Comparison of ENCODE assay signal across 8 cellular contexts in genomic region chr15:78076231-78077052, GRCh38. TPM values are rescaled to one million over a fixed set of nuclear protein-coding genes. Genes with fewer than 3 reads are reported as not detected.
DNase-seq lines count a peak whose midpoint lies in the region; ATAC-seq, FAIRE-seq and TF ChIP-seq lines count a peak whose summit lies in the region.

No MANE protein-coding gene starts in this region.

- H3K4me3 ChIP-seq in GM06990 (replicated peaks; ENCODE audit: low read depth, low read length) = peak overlapping the region; percentile 93
- peak overlapping the region; percentile 92 for H3K4me3 ChIP-seq in choroid plexus epithelial cell (ENCODE audit: low read depth, low read length)
- peak overlapping the region; percentile 86 for H3K4me3 ChIP-seq in mucosa of descending colon

- TF ChIP-seq CTCF in GM06990 (IDR thresholded peaks at IDR 0.05; ENCODE audit: insufficient read depth, low read length, poor library complexity, severe bottlenecking) (no peak), choroid plexus epithelial cell (conservative IDR thresholded peaks at IDR 0.05; ENCODE audit: low read depth, low read length) (peak; percentile 45), mucosa of descending colon (IDR thresholded peaks at IDR 0.05) (no peak)

- DNase-seq in GM06990 (ENCODE audit: extremely low read depth, insufficient read length) = no peak
- DNase-seq in choroid plexus epithelial cell (ENCODE audit: low read depth) = peak; percentile 41
- DNase-seq in mucosa of descending colon = no peak
- no peak for DNase-seq in NK-92 treated with Interleukin-12 subunit alpha and Interleukin-12 subunit beta, amount 100 ng/mL, for 24 hours (lab: John Stamatoyannopoulos, UW)
- DNase-seq in C1 segment of cervical spinal cord (lab: John Stamatoyannopoulos, UW) = no peak
- DNase-seq in hypothalamus (lab: John Stamatoyannopoulos, UW) = no peak
- no peak for DNase-seq in frontal cortex (ENCODE audit: low spot score in 2 of 2)

- intact Hi-C loops in mucosa of descending colon (cut with DNase I, micrococcal nuclease) = no loop called here

- peak overlapping the region; percentile 75 for H3K27ac ChIP-seq in KOPT-K1 (ENCODE audit: low read depth, low read length, poor library complexity, severe bottlenecking)

- H3K9me3 ChIP-seq in KOPT-K1 (ENCODE audit: insufficient read depth, low read length, poor library complexity, severe bottlenecking) = no peaks in the 10 kb centered on the region
- H3K9me3 ChIP-seq in mucosa of descending colon = no peaks in the 10 kb centered on the region

- H3K36me3 ChIP-seq in GM06990 (ENCODE audit: control insufficient read depth, insufficient read depth, low read length) = no peaks in the 10 kb centered on the region
- peaks cover 27% of the 10 kb centered on the region for H3K36me3 ChIP-seq in KOPT-K1 (ENCODE audit: insufficient read depth, low read length)
- no peaks in the 10 kb centered on the region for H3K36me3 ChIP-seq in mucosa of descending colon (ENCODE audit: low read depth)

- H3K27me3 ChIP-seq in GM06990 (replicated peaks; ENCODE audit: control insufficient read depth, insufficient read depth, low read length) = no peaks in the 10 kb centered on the region

- peak; percentile 27 for ATAC-seq in mucosa of descending colon

- H3K4me1 ChIP-seq in mucosa of descending colon (ENCODE audit: low read depth) = peaks cover 48% of the 10 kb centered on the region

- FAIRE-seq in frontal cortex (lab: Jason Lieb, UNC) = no peak

RNA-seq across cellular contexts. Expression of gene TBC1D2B, which starts 1.1 kb away (rescaled TPM):
- 10 to 100 TPM; 54.8 to 65.6 (median 57.0) TPM for total RNA-seq in mucosa of descending colon
- 10.6 TPM for total RNA-seq in frontal cortex

RNA-seq across cellular contexts. Expression of gene SH2D7, which starts 15.9 kb away (rescaled TPM):
- total RNA-seq in mucosa of descending colon (1 to 10 TPM; 1.9 to 2.8 (median 2.2) TPM), frontal cortex (not detected)

RNA-seq across cellular contexts. Expression of gene CIB2, which starts 54.8 kb away (rescaled TPM):
- total RNA-seq in mucosa of descending colon = 10 to 100 TPM in 2 of 3 donors, 1 to 10 TPM in 1; 8.1 to 13.7 (median 10.9) TPM
- 25.7 TPM for total RNA-seq in frontal cortex
